9 cellular contexts compared by ENCODE assay signal in genomic region chr22:37898441-37899181, GRCh38. TPM values are rescaled to one million over a fixed set of nuclear protein-coding genes. Genes with fewer than 3 reads are reported as not detected.
DNase-seq lines count a peak whose midpoint lies in the region; ATAC-seq and TF ChIP-seq lines count a peak whose summit lies in the region.
"Had no signal": no experiment of that assay in that cellular context is flagged by ENCODE, and none has a peak within 500 bp of the region (broad histone marks: within the 10 kb centered on the region; RNA-seq: fewer than 3 reads in every experiment).

No MANE protein-coding gene starts in this region.

- peak overlapping the region; percentile 66 for H3K4ac ChIP-seq in mesendoderm (ENCODE audit: low read depth, low read length)

- H3K27me3 ChIP-seq in mesendoderm (ENCODE audit: insufficient read depth, low read length, poor library complexity) (no peaks in the 10 kb centered on the region), transverse colon (no peaks in the 10 kb centered on the region), MG63 (no peaks in the 10 kb centered on the region)

- H3K27ac ChIP-seq in caudate nucleus (ENCODE audit: low read depth, low read length), result peak overlapping the region; percentile 87
- H3K27ac ChIP-seq in mesendoderm (ENCODE audit: low read depth, low read length), result peak overlapping the region; percentile 26
- peak overlapping the region in 3 of 4 donors; percentile 0 to 28 (median 5) for H3K27ac ChIP-seq in transverse colon
- H3K27ac ChIP-seq: thoracic aorta had no signal

- no peak overlapping the region for H2BK5ac ChIP-seq in mesendoderm (ENCODE audit: low read length)

- in situ Hi-C loops in transverse colon (cut with MboI; ENCODE audit: low pct_ligation_motif_present in 1 of 4, low pct_unique_long_range_greater_than_20kb in 1 of 4, low sequenced_read_pairs in 3 of 4), result no loop called here

- H3K36me3 ChIP-seq in mesendoderm (ENCODE audit: control insufficient read depth, insufficient read depth, low read length) (no peaks in the 10 kb centered on the region), transverse colon (no peaks in the 10 kb centered on the region), MG63 (peaks cover 3% of the 10 kb centered on the region; the same call in 1 of the 2 replicates)
- H3K36me3 ChIP-seq: thoracic aorta had no signal

- no peak for TF ChIP-seq POLR2A in transverse colon (IDR thresholded peaks at IDR 0.05)

- no peak for TF ChIP-seq EP300 in transverse colon (IDR thresholded peaks at IDR 0.05; ENCODE audit: low read depth)

- TF ChIP-seq CTCF in transverse colon (IDR thresholded peaks at IDR 0.05), result no peak

- no peak overlapping the region for H3K23ac ChIP-seq in mesendoderm (ENCODE audit: low read length)

- no peaks in the 10 kb centered on the region for H3K79me2 ChIP-seq in mesendoderm (ENCODE audit: control insufficient read depth, insufficient read depth, low read length)

- no CpG with 5 or more reads among the region's 9 CpGs for WGBS in mesendoderm (ENCODE audit: extremely low coverage, insufficient coverage, low lambda C conversion rate)
- WGBS in transverse colon (ENCODE audit: low coverage in 1 of 2), 2 donors, result 62% methylated on average over 8 of the region's 9 CpGs; no CpG with 5 or more reads in 1 of the 2 donors

- H3K4me3 ChIP-seq in mesendoderm (ENCODE audit: low read length), result no peak overlapping the region
- H3K4me3 ChIP-seq in transverse colon, result no peak overlapping the region
- H3K4me3 ChIP-seq in MG63, result no peak overlapping the region
- H3K4me3 ChIP-seq: thoracic aorta had no signal

- H3K4me2 ChIP-seq in mesendoderm (ENCODE audit: low read length), result no peak overlapping the region

- H3K4me3 Mint-ChIP-seq in activated T-cell treated with anti-CD3 and anti-CD28 coated beads, Interleukin-2, amount 50 U/mL, for 24 hours, result no peak overlapping the region
- H3K4me3 Mint-ChIP-seq in activated CD4-positive, alpha-beta T cell treated with anti-CD3 and anti-CD28 coated beads for 36 hours, result no peak overlapping the region

- H3K27ac Mint-ChIP-seq in activated T-cell treated with anti-CD3 and anti-CD28 coated beads, Interleukin-2, amount 50 U/mL, for 24 hours, result peak overlapping the region; percentile 1
- no peak overlapping the region for H3K27ac Mint-ChIP-seq in activated CD4-positive, alpha-beta T cell treated with anti-CD3 and anti-CD28 coated beads for 36 hours

- no peaks in the 10 kb centered on the region for H3K27me3 Mint-ChIP-seq in activated T-cell treated with anti-CD3 and anti-CD28 coated beads, Interleukin-2, amount 50 U/mL, for 24 hours
- H3K27me3 Mint-ChIP-seq in activated CD4-positive, alpha-beta T cell treated with anti-CD3 and anti-CD28 coated beads for 36 hours, result no peaks in the 10 kb centered on the region

- H3K56ac ChIP-seq in mesendoderm (ENCODE audit: low read length), result peak overlapping the region; percentile 57

- H2BK15ac ChIP-seq in mesendoderm (replicated peaks; ENCODE audit: low read depth), result no peak overlapping the region

- H2AK5ac ChIP-seq in mesendoderm (ENCODE audit: low read length), result no peak overlapping the region

- H4K8ac ChIP-seq in mesendoderm (ENCODE audit: low read depth, low read length), result no peak overlapping the region

- peaks cover 4% of the 10 kb centered on the region for H3K36me3 Mint-ChIP-seq in activated T-cell treated with anti-CD3 and anti-CD28 coated beads, Interleukin-2, amount 50 U/mL, for 24 hours (ENCODE audit: low read depth)
- no peaks in the 10 kb centered on the region for H3K36me3 Mint-ChIP-seq in activated CD4-positive, alpha-beta T cell treated with anti-CD3 and anti-CD28 coated beads for 36 hours (ENCODE audit: low read depth)

- intact Hi-C loops in transverse colon (cut with DNase I; ENCODE audit: low total_unique reads), result loop anchor here (5.0 kb wide), 1 partner anchor 44 kb away; no protein-coding TSS in a partner anchor
- intact Hi-C loops in activated CD4-positive, alpha-beta T cell treated with anti-CD3 and anti-CD28 coated beads for 36 hours (cut with DNase I, micrococcal nuclease), result no loop called here

- H3K4me1 ChIP-seq in mesendoderm (ENCODE audit: control insufficient read depth, low read depth, low read length), result peaks cover 27% of the 10 kb centered on the region
- H3K4me1 ChIP-seq in transverse colon, result peaks cover 18 to 29% (median 22%) of the 10 kb centered on the region in 4 donors

- no peaks in the 10 kb centered on the region for H3K9me3 ChIP-seq in transverse colon
- H3K9me3 ChIP-seq in MG63, result no peaks in the 10 kb centered on the region
- H3K9me3 ChIP-seq: thoracic aorta had no signal

- POLR2A ChIA-PET in activated CD4-positive, alpha-beta T cell treated with anti-CD3 and anti-CD28 coated beads for 36 hours (lab: Charles Lee), result no interaction called here

- no peak overlapping the region for H3K9ac ChIP-seq in mesendoderm (ENCODE audit: low read length)

- peak overlapping the region; percentile 13 for H3K18ac ChIP-seq in mesendoderm (ENCODE audit: low read length)

- ATAC-seq in HG02938 (IDR thresholded peaks at IDR 0.05; ENCODE audit: unreplicated experiment), result no peak
- ATAC-seq in activated CD4-positive, alpha-beta T cell treated with anti-CD3 and anti-CD28 coated beads for 36 hours, result no peak

- CTCF ChIA-PET in activated CD4-positive, alpha-beta T cell treated with anti-CD3 and anti-CD28 coated beads for 36 hours (lab: Charles Lee), result interaction anchor here (0.7 to 3.7 kb wide), 2 partner anchors 17 to 36 kb away, joined by 3 to 19 read pairs; no protein-coding TSS in a partner anchor

- H2BK120ac ChIP-seq in mesendoderm (ENCODE audit: low read depth, low read length), result peak overlapping the region; percentile 16

- no peaks in the 10 kb centered on the region for H3K79me1 ChIP-seq in mesendoderm (ENCODE audit: low read length)

- no peaks in the 10 kb centered on the region for H3K9me3 Mint-ChIP-seq in activated T-cell treated with anti-CD3 and anti-CD28 coated beads, Interleukin-2, amount 50 U/mL, for 24 hours
- H3K9me3 Mint-ChIP-seq in activated CD4-positive, alpha-beta T cell treated with anti-CD3 and anti-CD28 coated beads for 36 hours (ENCODE audit: low read depth), result no peaks in the 10 kb centered on the region

- H3K4me1 Mint-ChIP-seq in activated T-cell treated with anti-CD3 and anti-CD28 coated beads, Interleukin-2, amount 50 U/mL, for 24 hours (ENCODE audit: low read depth), result peaks cover 26% of the 10 kb centered on the region
- H3K4me1 Mint-ChIP-seq in activated CD4-positive, alpha-beta T cell treated with anti-CD3 and anti-CD28 coated beads for 36 hours, result peaks cover 26% of the 10 kb centered on the region

- no peak for DNase-seq in activated T-cell treated with anti-CD3 and anti-CD28 coated beads, Interleukin-2, amount 50 U/mL, for 24 hours
- no peak for DNase-seq in activated T-cell treated with anti-CD3 and anti-CD28 coated beads, Interleukin-2, amount 50 U/mL, for 1 hour
- DNase-seq in caudate nucleus (lab: John Stamatoyannopoulos, UW) (peak in 47 of 61 donors; percentile 10 to 77 (median 49)), mesendoderm (peak; percentile 51), transverse colon (no peak), MG63 (no peak)
- DNase-seq in activated CD4-positive, alpha-beta T cell treated with anti-CD3 and anti-CD28 coated beads for 36 hours, result no peak

- no peak overlapping the region for H4K5ac ChIP-seq in mesendoderm (ENCODE audit: low read length)

RNA-seq across cellular contexts. Expression of gene MICALL1, which starts 7.5 kb away (rescaled TPM):
- polyA plus RNA-seq in mesendoderm (2013, experiment 1 of 2), result 24.9 TPM
- 25.2 TPM for polyA plus RNA-seq in mesendoderm (2013, experiment 2 of 2)
- 10 to 100 TPM; 26.8 to 87.2 (median 37.3) TPM for total RNA-seq in transverse colon
- 10 to 100 TPM; 11.2 to 11.8 TPM for total RNA-seq in activated CD4-positive, alpha-beta T cell treated with anti-CD3 and anti-CD28 coated beads for 36 hours
- total RNA-seq in MG63 (2014; rRNA removed; shearing (Covaris generic); ENCODE audit: low replicate concordance), result 13.8 and 25.3 TPM in 2 replicates

RNA-seq across cellular contexts. Expression of gene EIF3L, which starts 49.4 kb away (rescaled TPM):
- 600 TPM for polyA plus RNA-seq in mesendoderm (2013, experiment 1 of 2)
- polyA plus RNA-seq in mesendoderm (2013, experiment 2 of 2), result 594 TPM
- 100 to 1,000 TPM in 3 of 4 donors, 10 to 100 TPM in 1; 89.4 to 292 (median 217) TPM for total RNA-seq in transverse colon
- total RNA-seq in activated CD4-positive, alpha-beta T cell treated with anti-CD3 and anti-CD28 coated beads for 36 hours, result 100 to 1,000 TPM; 632 to 670 TPM
- 303 and 347 TPM in 2 replicates for total RNA-seq in MG63 (2014; rRNA removed; shearing (Covaris generic); ENCODE audit: low replicate concordance)

RNA-seq across cellular contexts. Expression of gene ANKRD54, which starts 54.5 kb away (rescaled TPM):
- polyA plus RNA-seq in mesendoderm (2013, experiment 1 of 2), result 8.0 TPM
- polyA plus RNA-seq in mesendoderm (2013, experiment 2 of 2), result 9.1 TPM
- total RNA-seq in transverse colon, result 10 to 100 TPM; 12.7 to 86.8 (median 40.6) TPM
- 10 to 100 TPM; 18.6 to 20.1 TPM for total RNA-seq in activated CD4-positive, alpha-beta T cell treated with anti-CD3 and anti-CD28 coated beads for 36 hours
- total RNA-seq in MG63 (2014; rRNA removed; shearing (Covaris generic); ENCODE audit: low replicate concordance), result 40.9 and 61.1 TPM in 2 replicates

RNA-seq across cellular contexts. Expression of gene C22orf23, which starts 54.8 kb away (rescaled TPM):
- 0.31 TPM for polyA plus RNA-seq in mesendoderm (2013, experiment 1 of 2)
- 0.41 TPM for polyA plus RNA-seq in mesendoderm (2013, experiment 2 of 2)
- not detected for total RNA-seq in transverse colon
- total RNA-seq in activated CD4-positive, alpha-beta T cell treated with anti-CD3 and anti-CD28 coated beads for 36 hours, result under 1 TPM in 1 of 2 experiments, not detected in 1; 0.16 TPM
- 0.36 and 2.3 TPM in 2 replicates for total RNA-seq in MG63 (2014; rRNA removed; shearing (Covaris generic); ENCODE audit: low replicate concordance)
- total RNA-seq: thoracic aorta had no signal

RNA-seq across cellular contexts. Expression of gene POLR2F, which starts 54.9 kb away (rescaled TPM):
- 235 TPM for polyA plus RNA-seq in mesendoderm (2013, experiment 1 of 2)
- polyA plus RNA-seq in mesendoderm (2013, experiment 2 of 2), result 238 TPM
- total RNA-seq in transverse colon, result 10 to 100 TPM in 3 of 4 donors, 1 to 10 TPM in 1; 7.6 to 65.5 (median 32.6) TPM
- total RNA-seq in activated CD4-positive, alpha-beta T cell treated with anti-CD3 and anti-CD28 coated beads for 36 hours, result 10 to 100 TPM; 70.5 to 77.8 TPM
- total RNA-seq in MG63 (2014; rRNA removed; shearing (Covaris generic); ENCODE audit: low replicate concordance), result 64.9 and 167 TPM in 2 replicates

Comparison
In these comparisons a context has a peak if more than half of its experiments do, and no peak if none do; other contexts are left out.
1. DNase-seq: peak in caudate nucleus (47 of 61) and mesendoderm (single experiment); none in activated T-cell treated with anti-CD3 and anti-CD28 coated beads, Interleukin-2, amount 50 U/mL, for 24 hours (single experiment), activated T-cell treated with anti-CD3 and anti-CD28 coated beads, Interleukin-2, amount 50 U/mL, for 1 hour (single experiment), transverse colon (single experiment), activated CD4-positive, alpha-beta T cell treated with anti-CD3 and anti-CD28 coated beads for 36 hours (single experiment) and MG63 (single experiment).
2. H3K27ac ChIP-seq: peak in every context shown above with its lines; median percentile 87 in caudate nucleus; 26 in mesendoderm; 5 in transverse colon.